In the genomic region with DNA sequence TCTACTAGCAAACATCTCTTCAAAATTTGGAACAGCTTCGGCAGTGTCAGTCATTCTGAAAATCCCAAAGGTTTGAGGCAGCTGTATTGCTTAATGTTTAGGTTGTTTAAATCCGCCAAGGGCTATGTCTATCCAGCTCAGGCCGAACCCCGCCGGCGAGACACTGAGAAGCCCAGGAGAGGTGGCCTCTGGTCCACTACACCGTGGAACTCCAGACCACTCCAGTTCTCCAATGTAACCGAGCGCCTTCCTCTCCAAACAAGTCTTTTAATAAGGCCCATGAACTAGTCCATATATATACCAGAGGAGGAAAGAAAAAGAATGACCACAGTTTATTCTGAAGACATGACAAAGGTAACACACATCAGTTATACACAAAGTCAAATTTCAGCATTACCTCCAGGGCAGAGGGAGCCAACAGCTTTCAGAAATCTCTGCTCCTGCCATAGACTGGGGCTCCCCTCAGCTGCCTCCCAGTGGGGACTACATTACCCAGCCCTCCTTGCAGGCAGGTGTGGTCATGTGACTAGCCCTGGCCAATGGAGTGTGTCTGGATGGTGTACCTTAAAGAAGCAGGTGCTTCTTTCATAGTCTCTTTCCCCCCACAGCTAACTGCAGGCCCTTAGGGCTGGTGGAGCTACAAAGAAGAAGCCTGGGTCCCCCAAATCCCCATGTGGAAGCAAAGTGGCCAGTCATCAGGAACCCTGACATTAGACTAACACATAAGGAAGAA, we compare ENCODE assay signal across 8 cellular contexts. TPM values are rescaled to one million over a fixed set of nuclear protein-coding genes. Genes with fewer than 3 reads are reported as not detected.
DNase-seq lines count a peak whose midpoint lies in the region; ATAC-seq and TF ChIP-seq lines count a peak whose summit lies in the region.

A gene (minus strand): TSS at position 255 of the 733 bp plus-strand sequence. CDS start 201 bp downstream, at position 54.

- H3K27ac Mint-ChIP-seq in activated CD8-positive, alpha-beta memory T cell treated with anti-CD3 and anti-CD28 coated beads, Interleukin-2, amount 10 ng/mL, durations not matched to agents 7 days and 5 days = no peak within 1 kb of the TSS

- H3K4me3 ChIP-seq in lower lobe of right lung = no peak within 1 kb of the TSS

- H3K4me1 ChIP-seq in lower lobe of right lung = peaks cover 30% of the 10 kb centered on the region

- H3K36me3 Mint-ChIP-seq in activated CD8-positive, alpha-beta memory T cell treated with anti-CD3 and anti-CD28 coated beads, Interleukin-2, amount 10 ng/mL, durations not matched to agents 7 days and 5 days = no peaks in the 10 kb centered on the region

- no peak for TF ChIP-seq CTCF in lower lobe of right lung (IDR thresholded peaks at IDR 0.05)

- no peaks in the 10 kb centered on the region for H3K9me3 ChIP-seq in lower lobe of right lung

- H3K36me3 ChIP-seq in lower lobe of right lung = no peaks in the 10 kb centered on the region

- H3K4me1 Mint-ChIP-seq in activated CD8-positive, alpha-beta memory T cell treated with anti-CD3 and anti-CD28 coated beads, Interleukin-2, amount 10 ng/mL, durations not matched to agents 7 days and 5 days = peaks cover 18% of the 10 kb centered on the region

- peak; percentile 69 for ATAC-seq in GM21619 (IDR thresholded peaks at IDR 0.05; ENCODE audit: unreplicated experiment)
- peak; percentile 95 for ATAC-seq in activated CD8-positive, alpha-beta memory T cell treated with anti-CD3 and anti-CD28 coated beads, Interleukin-2, amount 10 ng/mL, durations not matched to agents 7 days and 5 days
- ATAC-seq in lower lobe of right lung = peak; percentile 61 to 73

- intact Hi-C loops in lower lobe of right lung (cut with DNase I) = no loop called here

- no peaks in the 10 kb centered on the region for H3K9me3 Mint-ChIP-seq in activated CD8-positive, alpha-beta memory T cell treated with anti-CD3 and anti-CD28 coated beads, Interleukin-2, amount 10 ng/mL, durations not matched to agents 7 days and 5 days (ENCODE audit: low read depth)

- H3K4me3 Mint-ChIP-seq in activated CD8-positive, alpha-beta memory T cell treated with anti-CD3 and anti-CD28 coated beads, Interleukin-2, amount 10 ng/mL, durations not matched to agents 7 days and 5 days = no peak within 1 kb of the TSS

- H3K27me3 Mint-ChIP-seq in activated CD8-positive, alpha-beta memory T cell treated with anti-CD3 and anti-CD28 coated beads, Interleukin-2, amount 10 ng/mL, durations not matched to agents 7 days and 5 days = no peaks in the 10 kb centered on the region

- DNase-seq in DMS53 (lab: John Stamatoyannopoulos, UW) (peak; percentile 43), DMS53 treated with DMSO at 0.1 percent for 48 hours (lab: John Stamatoyannopoulos, UW; ENCODE audit: unreplicated experiment) (no peak), HuH-7 (ENCODE audit: low spot score) (peak; percentile 67), lower lobe of right lung (no peak), AG08396 (ENCODE audit: low spot score) (no peak), NCI-H2107 (lab: John Stamatoyannopoulos, UW) (no peak)
- peak; percentile 61 for DNase-seq in activated CD8-positive, alpha-beta memory T cell treated with anti-CD3 and anti-CD28 coated beads, Interleukin-2, amount 10 ng/mL, durations not matched to agents 7 days and 5 days

- CTCF ChIA-PET in activated CD8-positive, alpha-beta memory T cell treated with anti-CD3 and anti-CD28 coated beads, Interleukin-2, amount 10 ng/mL, durations not matched to agents 7 days and 5 days (lab: Charles Lee) = no interaction called here

- no peak within 1 kb of the TSS for H3K27ac ChIP-seq in lower lobe of right lung

- H3K27me3 ChIP-seq in lower lobe of right lung (ENCODE audit: low read depth) = no peaks in the 10 kb centered on the region

RNA-seq across cellular contexts. Expression of the gene that starts here (rescaled TPM):
- under 1 TPM; 0.14 to 0.29 TPM for total RNA-seq in activated CD8-positive, alpha-beta memory T cell treated with anti-CD3 and anti-CD28 coated beads, Interleukin-2, amount 10 ng/mL, durations not matched to agents 7 days and 5 days
- total RNA-seq in lower lobe of right lung = 6.6 TPM

Comparison
In these comparisons a context has a peak if more than half of its experiments do, and no peak if none do; other contexts are left out.
1. DNase-seq: peak in DMS53 (single experiment) and HuH-7 (single experiment); none in DMS53 treated with DMSO at 0.1 percent for 48 hours (single experiment), lower lobe of right lung (single experiment), AG08396 (single experiment) and NCI-H2107 (single experiment).
2. Peak in DNase-seq and ATAC-seq in activated CD8-positive, alpha-beta memory T cell treated with anti-CD3 and anti-CD28 coated beads, Interleukin-2, amount 10 ng/mL, durations not matched to agents 7 days and 5 days; RNA of the gene not detected or under 1 TPM.
3. Peak in every context shown above with its lines, with median percentiles within 50 percentile points of each other: ATAC-seq.